Comparison of ENCODE assay signal across 11 cellular contexts in the genomic region with DNA sequence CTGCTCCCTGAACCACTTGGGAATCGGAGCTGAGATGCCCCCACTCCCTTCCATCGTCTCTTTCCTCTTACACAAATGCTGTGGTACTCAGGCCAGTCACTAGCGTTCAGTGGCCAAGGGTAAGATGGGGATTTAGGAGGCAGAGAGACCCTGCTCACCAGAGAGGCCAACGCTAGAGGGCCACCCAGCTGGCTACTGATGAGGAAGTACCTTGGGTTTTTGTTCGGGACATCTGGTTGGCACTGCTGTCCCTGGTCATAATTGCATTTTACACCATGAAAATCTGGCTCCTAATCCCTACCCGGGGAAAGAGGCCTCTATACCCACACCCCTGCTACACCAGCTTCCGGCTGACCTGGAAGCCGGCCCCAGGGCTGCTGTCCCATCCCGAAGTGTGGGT.
"Had no signal": no experiment of that assay in that cellular context is flagged by ENCODE, and none has a peak within 500 bp of the region (broad histone marks: within the 10 kb centered on the region; RNA-seq: fewer than 3 reads in every experiment).

No MANE protein-coding gene starts in this region.

- H3K27ac ChIP-seq: gastroesophageal sphincter, neutrophil, right atrium auricular region had no signal

- H3K4me3 ChIP-seq: gastroesophageal sphincter, right atrium auricular region, smooth muscle cell had no signal

- H3K9me3 Mint-ChIP-seq: activated naive CD8-positive, alpha-beta T cell treated with anti-CD3 and anti-CD28 coated beads, Interleukin-2, amount 10 ng/mL, durations not matched to agents 7 days and 5 days; stimulated activated memory B cell treated with anti-CD40 and anti-IgM and Interleukin-4, amounts not matched to agents 10 μg/mL and 1 μg/mL and 100 μg/mL, for 72 hours had no signal

- H3K27ac Mint-ChIP-seq: activated naive CD8-positive, alpha-beta T cell treated with anti-CD3 and anti-CD28 coated beads, Interleukin-2, amount 10 ng/mL, durations not matched to agents 7 days and 5 days; stimulated activated memory B cell treated with anti-CD40 and anti-IgM and Interleukin-4, amounts not matched to agents 10 μg/mL and 1 μg/mL and 100 μg/mL, for 72 hours had no signal

- H3K27me3 Mint-ChIP-seq: activated naive CD8-positive, alpha-beta T cell treated with anti-CD3 and anti-CD28 coated beads, Interleukin-2, amount 10 ng/mL, durations not matched to agents 7 days and 5 days; stimulated activated memory B cell treated with anti-CD40 and anti-IgM and Interleukin-4, amounts not matched to agents 10 μg/mL and 1 μg/mL and 100 μg/mL, for 72 hours had no signal

- H3K27me3 ChIP-seq: gastroesophageal sphincter, right atrium auricular region had no signal

- H3K4me2 ChIP-seq: smooth muscle cell had no signal

- H3K9me3 ChIP-seq: gastroesophageal sphincter, neutrophil, right atrium auricular region had no signal

- H3K4me1 ChIP-seq: gastroesophageal sphincter, right atrium auricular region had no signal

- H3K4me3 Mint-ChIP-seq: activated naive CD8-positive, alpha-beta T cell treated with anti-CD3 and anti-CD28 coated beads, Interleukin-2, amount 10 ng/mL, durations not matched to agents 7 days and 5 days; stimulated activated memory B cell treated with anti-CD40 and anti-IgM and Interleukin-4, amounts not matched to agents 10 μg/mL and 1 μg/mL and 100 μg/mL, for 72 hours had no signal

- DNase-seq: activated gamma-delta T cell; activated naive CD8-positive, alpha-beta T cell treated with anti-CD3 and anti-CD28 coated beads, Interleukin-2, amount 10 ng/mL, durations not matched to agents 7 days and 5 days; activated T-cell treated with anti-CD3 and anti-CD28 coated beads, Interleukin-2, amount 50 U/mL, for 1 hour; cortex of kidney; effector memory CD4-positive, alpha-beta T cell; trophoblast cell had no signal
